ENCODE assay signal across 8 cellular contexts in genomic region chr6:31901953-31902643, GRCh38. TPM values are rescaled to one million over a fixed set of nuclear protein-coding genes. Genes with fewer than 3 reads are reported as not detected.
DNase-seq lines count a peak whose midpoint lies in the region; ATAC-seq and TF ChIP-seq lines count a peak whose summit lies in the region.

Gene ZBTB12 (minus strand): TSS chr6:31902086. CDS start chr6:31901305, 781 bp downstream.

- WGBS in upper lobe of left lung, 2 donors = 0 to 1% methylated on average over 18 to 49 of the region's 77 CpGs

- H3K4me3 Mint-ChIP-seq in progenitor cell of endocrine pancreas (ENCODE audit: low read depth) = peak within 1 kb of the TSS; percentile 81

- TF ChIP-seq POLR2A in upper lobe of left lung (IDR thresholded peaks at IDR 0.05) = peak in 1 of 4 donors; percentile 71

- no peaks in the 10 kb centered on the region for H3K27me3 ChIP-seq in upper lobe of left lung

- TF ChIP-seq CTCF in progenitor cell of endocrine pancreas (IDR thresholded peaks at IDR 0.05; ENCODE audit: unreplicated experiment) = no peak
- TF ChIP-seq CTCF in upper lobe of left lung (IDR thresholded peaks at IDR 0.05) = peak in 2 of 6 experiments; percentile 13 to 18

- H3K27ac ChIP-seq in angular gyrus (ENCODE audit: low read depth, low read length) (peak within 1 kb of the TSS; percentile 99), upper lobe of left lung (peak within 1 kb of the TSS; percentile 67 to 89 (median 82))

- H3K36me3 Mint-ChIP-seq in progenitor cell of endocrine pancreas (ENCODE audit: insufficient read depth) = peaks cover 2% of the 10 kb centered on the region

- peaks cover 23% of the 10 kb centered on the region for H3K4me1 Mint-ChIP-seq in progenitor cell of endocrine pancreas (ENCODE audit: low read depth)

- peak; percentile 91 for DNase-seq in DMS79 (lab: John Stamatoyannopoulos, UW)
- DNase-seq in NCI-H187 (lab: John Stamatoyannopoulos, UW) = peak; percentile 86 to 90
- DNase-seq in T-helper 2 cell = peak; percentile 70 to 92 (median 80)
- DNase-seq in left ventricle myocardium superior = peak; percentile 95
- DNase-seq in progenitor cell of endocrine pancreas (ENCODE audit: low spot score, unreplicated experiment) = peak; percentile 95
- DNase-seq in upper lobe of left lung = peak; percentile 93 to 97

- H3K27me3 Mint-ChIP-seq in progenitor cell of endocrine pancreas = peaks cover 7% of the 10 kb centered on the region

- peak within 1 kb of the TSS; percentile 94 for H3K27ac Mint-ChIP-seq in progenitor cell of endocrine pancreas

- H3K4me1 ChIP-seq in upper lobe of left lung = peaks cover 18 to 53% (median 36%) of the 10 kb centered on the region in 4 donors

- H3K9me3 Mint-ChIP-seq in progenitor cell of endocrine pancreas (ENCODE audit: low read depth) = no peaks in the 10 kb centered on the region

- peak within 1 kb of the TSS; percentile 25 to 86 (median 80) for H3K4me3 ChIP-seq in upper lobe of left lung

- no peak for TF ChIP-seq EP300 in upper lobe of left lung (IDR thresholded peaks at IDR 0.05)

- no peaks in the 10 kb centered on the region for H3K36me3 ChIP-seq in upper lobe of left lung

- H3K9me3 ChIP-seq in upper lobe of left lung = no peaks in the 10 kb centered on the region

- peak; percentile 42 for ATAC-seq in HG02571 (IDR thresholded peaks at IDR 0.05; ENCODE audit: unreplicated experiment)
- ATAC-seq in left ventricle myocardium superior = peak; percentile 83
- peak; percentile 88 to 89 for ATAC-seq in upper lobe of left lung (ENCODE audit: low FRiP score in 2 of 2)

- intact Hi-C loops in left ventricle myocardium superior (cut with micrococcal nuclease) = no loop called here

RNA-seq across cellular contexts. Expression of gene ZBTB12, which starts in this region (rescaled TPM):
- 3.3 TPM for total RNA-seq in left ventricle myocardium superior
- total RNA-seq in progenitor cell of endocrine pancreas = 47.1 and 55.5 TPM in 2 replicates
- total RNA-seq in upper lobe of left lung = 1 to 10 TPM; 1.0 to 7.5 (median 2.2) TPM

Comparison
In these comparisons a context has a peak if more than half of its experiments do, and no peak if none do; other contexts are left out.
1. Peak in every context shown above with its lines: DNase-seq, ATAC-seq, H3K4me3 ChIP-seq and H3K27ac ChIP-seq.